Comparison of ENCODE assay signal across 20 cellular contexts in the genomic region with DNA sequence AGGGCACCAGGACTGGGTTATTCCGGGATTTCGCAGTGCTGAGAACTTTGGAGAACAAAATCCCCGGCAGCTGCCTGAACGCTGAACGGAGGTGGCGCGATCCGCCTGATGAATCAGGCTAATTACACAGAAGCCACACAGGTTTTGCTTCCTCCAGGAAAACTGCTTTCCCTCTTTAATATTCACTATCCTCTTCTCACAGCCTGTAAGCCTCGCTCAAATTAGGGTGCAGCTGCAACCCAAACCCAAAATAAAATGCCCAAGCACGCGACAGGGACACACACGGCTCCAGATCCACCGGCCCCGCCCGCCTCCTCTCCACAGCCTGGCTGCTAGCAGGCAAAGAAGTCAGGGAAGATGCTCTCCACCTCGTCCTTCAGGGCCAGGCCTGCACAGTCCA. TPM values are rescaled to one million over a fixed set of nuclear protein-coding genes. Genes with fewer than 3 reads are reported as not detected.
DNase-seq lines count a peak whose midpoint lies in the region; ATAC-seq and TF ChIP-seq lines count a peak whose summit lies in the region.
"Had no signal": no experiment of that assay in that cellular context is flagged by ENCODE, and none has a peak within 500 bp of the region (broad histone marks: within the 10 kb centered on the region; RNA-seq: fewer than 3 reads in every experiment).

No MANE protein-coding gene starts in this region.

- no peak overlapping the region for H3K23ac ChIP-seq in neuronal stem cell (ENCODE audit: low read depth, low read length, poor library complexity)

- H3K4me2 ChIP-seq in mammary epithelial cell (ENCODE audit: insufficient read depth, low read depth, low read length) (no peak overlapping the region), neuronal stem cell (ENCODE audit: insufficient read depth, low read length, poor library complexity, severe bottlenecking) (no peak overlapping the region)
- H3K4me2 ChIP-seq: A549, KMS-11 had no signal

- H2AFZ ChIP-seq in mammary epithelial cell (ENCODE audit: low read depth, low read length) (no peak overlapping the region), neuronal stem cell (ENCODE audit: low read length) (no peak overlapping the region)

- H3K4me1 ChIP-seq in mammary epithelial cell (ENCODE audit: insufficient read depth, low read length): peaks cover 11% of the 10 kb centered on the region
- peaks cover 0 to 12% of the 10 kb centered on the region in 2 donors for H3K4me1 ChIP-seq in neuronal stem cell (ENCODE audit: control insufficient read depth in 2 of 2, insufficient read depth in 1 of 2, low read depth in 1 of 2, low read length in 2 of 2)
- H3K4me1 ChIP-seq: A549 had no signal

- H3K9ac ChIP-seq in mammary epithelial cell (ENCODE audit: insufficient read depth, low read length): no peak overlapping the region
- H3K9ac ChIP-seq in neuronal stem cell (ENCODE audit: low read depth, low read length, poor library complexity): no peak overlapping the region
- H3K9ac ChIP-seq: KMS-11 had no signal

- H2BK5ac ChIP-seq in neuronal stem cell (ENCODE audit: low read length): no peak overlapping the region

- peak overlapping the region; percentile 26 for H3K14ac ChIP-seq in neuronal stem cell (ENCODE audit: low read length)

- no peak overlapping the region for H2AK5ac ChIP-seq in neuronal stem cell (ENCODE audit: low read depth, low read length)

- H4K20me1 ChIP-seq in mammary epithelial cell (ENCODE audit: insufficient read depth, low read length): no peaks in the 10 kb centered on the region

- no TSS peak for BruUV-seq in mammary epithelial cell (replicated peaks; lab: Mats Ljungman, UMichigan)

- no peak overlapping the region for H2BK12ac ChIP-seq in neuronal stem cell (ENCODE audit: low read length)

- H3K27ac ChIP-seq in mammary epithelial cell (ENCODE audit: insufficient read depth, low read depth, low read length) (no peak overlapping the region), neuronal stem cell (replicated peaks; ENCODE audit: low read length) (no peak overlapping the region)
- H3K27ac ChIP-seq: A549, C4-2B, KMS-11 had no signal

- no peak for TF ChIP-seq CTCF in mammary epithelial cell (conservative IDR thresholded peaks at IDR 0.05 in 1 of 2, IDR thresholded peaks at IDR 0.05 in 1 of 2; ENCODE audit: extremely low read depth in 1 of 2, insufficient read depth in 1 of 2, low read depth in 1 of 2, low read length in 2 of 2)

- peak overlapping the region; percentile 46 for H3K27ac Mint-ChIP-seq in activated naive CD4-positive, alpha-beta T cell treated with anti-CD3 and anti-CD28 coated beads, Interleukin-2, amount 50 U/mL, for 24 hours

- no peaks in the 10 kb centered on the region for H3K9me3 Mint-ChIP-seq in activated naive CD4-positive, alpha-beta T cell treated with anti-CD3 and anti-CD28 coated beads, Interleukin-2, amount 50 U/mL, for 24 hours

- no peak overlapping the region for H3K4ac ChIP-seq in neuronal stem cell (ENCODE audit: low read length)

- ATAC-seq in GM21717 (IDR thresholded peaks at IDR 0.05; ENCODE audit: unreplicated experiment) (no peak), Right ventricle myocardium superior (ENCODE audit: poor library complexity) (no peak)

- H3K36me3 ChIP-seq in mammary epithelial cell (ENCODE audit: insufficient read depth, low read length) (no peaks in the 10 kb centered on the region), neuronal stem cell (replicated peaks in 1 of 2; ENCODE audit: control insufficient read depth in 2 of 2, insufficient read depth in 2 of 2, low read length in 2 of 2) (peaks cover 0 to 3% of the 10 kb centered on the region in 2 donors)

- no peak for DNase-seq in activated naive CD4-positive, alpha-beta T cell treated with anti-CD3 and anti-CD28 coated beads, Interleukin-2, amount 50 U/mL, for 16 hours
- DNase-seq in mammary epithelial cell: peak; percentile 36
- no peak for DNase-seq in neuronal stem cell (ENCODE audit: low spot score)
- DNase-seq in NCI-H146 treated with DMSO at 0.1 percent for 48 hours (lab: John Stamatoyannopoulos, UW; ENCODE audit: unreplicated experiment): no peak
- no peak for DNase-seq in Right ventricle myocardium superior
- DNase-seq in middle frontal gyrus (ENCODE audit: extremely low spot score, low spot score): no peak
- DNase-seq: GF-D8, GOT3, NCI-H1092, NCI-H1694 treated with DMSO at 0.1 percent for 48 hours, NCI-H2107, NCI-H2227 treated with DMSO at 0.1 percent for 48 hours, NCI-H526 had no signal

- no peak overlapping the region for H3K4me3 Mint-ChIP-seq in activated naive CD4-positive, alpha-beta T cell treated with anti-CD3 and anti-CD28 coated beads, Interleukin-2, amount 50 U/mL, for 24 hours

- no peak overlapping the region for H4K91ac ChIP-seq in neuronal stem cell (ENCODE audit: low read depth, low read length, poor library complexity)

- H2BK120ac ChIP-seq in neuronal stem cell (ENCODE audit: low read depth, low read length): no peak overlapping the region

- 38% methylated on average over 15 of the region's 16 CpGs for WGBS in mammary epithelial cell (ENCODE audit: low coverage, missing lambda C conversion rate)
- WGBS in neuronal stem cell (ENCODE audit: extremely low coverage in 2 of 2, insufficient read length in 2 of 2, insufficient replicate concordance in 1 of 2), 2 donors: no CpG with 5 or more reads among the region's 16 CpGs

- H3K27me3 ChIP-seq in mammary epithelial cell (ENCODE audit: insufficient read depth, low read length) (no peaks in the 10 kb centered on the region), neuronal stem cell (ENCODE audit: control insufficient read depth in 3 of 3, insufficient read depth in 3 of 3, low read depth in 1 of 3, low read length in 3 of 3) (peaks cover 0 to 45% (median 3%) of the 10 kb centered on the region in 3 experiments)

- H4K8ac ChIP-seq in neuronal stem cell (ENCODE audit: low read depth, low read length): no peak overlapping the region

- peak overlapping the region; percentile 7 for H2BK15ac ChIP-seq in neuronal stem cell (ENCODE audit: low read length)

- CTCF ChIA-PET in mammary epithelial cell (lab: Charles Lee; ENCODE audit: low non-redundant PET): no interaction called here

- in situ Hi-C loops in mammary epithelial cell (cut with MboI; ENCODE audit: low sequenced_read_pairs in 2 of 2): no loop called here

- no peak overlapping the region for H3K4me3 ChIP-seq in mammary epithelial cell (replicated peaks in 1 of 3; ENCODE audit: insufficient read depth in 1 of 3, low read depth in 2 of 3, low read length in 3 of 3)
- H3K4me3 ChIP-seq in neuronal stem cell (ENCODE audit: low read length in 2 of 2): no peak overlapping the region
- H3K4me3 ChIP-seq: A549 had no signal

- dilution Hi-C loops in mammary epithelial cell (cut with HindIII; ENCODE audit: low sequenced_read_pairs): loop anchor here (10.0 kb wide), 1 partner anchor 162 kb away; no protein-coding TSS in a partner anchor

- intact Hi-C loops in mammary epithelial cell (cut with micrococcal nuclease) (no loop called here), Right ventricle myocardium superior (cut with DNase I) (no loop called here)

- peaks cover 2% of the 10 kb centered on the region for H3K27me3 Mint-ChIP-seq in activated naive CD4-positive, alpha-beta T cell treated with anti-CD3 and anti-CD28 coated beads, Interleukin-2, amount 50 U/mL, for 24 hours

- H3K79me2 ChIP-seq in mammary epithelial cell (ENCODE audit: insufficient read depth, low read length): no peaks in the 10 kb centered on the region

- H3K18ac ChIP-seq in neuronal stem cell (ENCODE audit: low read length): peak overlapping the region; percentile 25

- H3K4me1 Mint-ChIP-seq in activated naive CD4-positive, alpha-beta T cell treated with anti-CD3 and anti-CD28 coated beads, Interleukin-2, amount 50 U/mL, for 24 hours: no peaks in the 10 kb centered on the region

- peaks cover 2% of the 10 kb centered on the region for H3K79me1 ChIP-seq in neuronal stem cell (ENCODE audit: low read depth, low read length)

- H3K36me3 Mint-ChIP-seq in activated naive CD4-positive, alpha-beta T cell treated with anti-CD3 and anti-CD28 coated beads, Interleukin-2, amount 50 U/mL, for 24 hours: no peaks in the 10 kb centered on the region

- H3K9me3 ChIP-seq in mammary epithelial cell (replicated peaks; ENCODE audit: insufficient read depth, low read length): no peaks in the 10 kb centered on the region
- H3K9me3 ChIP-seq in neuronal stem cell (replicated peaks in 1 of 2; ENCODE audit: control insufficient read depth in 2 of 2, insufficient read depth in 1 of 2, low read depth in 1 of 2, low read length in 2 of 2): peaks cover 0 to 5% of the 10 kb centered on the region in 2 donors
- H3K9me3 ChIP-seq: A549 had no signal

RNA-seq across cellular contexts. Expression of gene SOHLH1, which starts 6.0 kb away (rescaled TPM):
- total RNA-seq in mammary epithelial cell (not detected), Right ventricle myocardium superior (not detected)
- not detected for polyA plus RNA-seq in mammary epithelial cell
- polyA minus RNA-seq in mammary epithelial cell: not detected
- polyA plus RNA-seq in neuronal stem cell (2013, experiment 1 of 2): not detected
- not detected for polyA plus RNA-seq in neuronal stem cell (2013, experiment 2 of 2)
- total RNA-seq: M059J, SK-MEL-5 had no signal
- polyA plus RNA-seq: A549 had no signal

RNA-seq across cellular contexts. Expression of gene KCNT1, which starts 8.7 kb away (rescaled TPM):
- total RNA-seq in mammary epithelial cell (not detected), Right ventricle myocardium superior (3.9 TPM)
- polyA plus RNA-seq in mammary epithelial cell: not detected
- not detected for polyA minus RNA-seq in mammary epithelial cell
- 0.10 TPM for polyA plus RNA-seq in neuronal stem cell (2013, experiment 1 of 2)
- 0.07 TPM for polyA plus RNA-seq in neuronal stem cell (2013, experiment 2 of 2)
- total RNA-seq: M059J, SK-MEL-5 had no signal
- polyA plus RNA-seq: A549 had no signal

RNA-seq across cellular contexts. Expression of gene LCN9, which starts 30.2 kb away (rescaled TPM):
- total RNA-seq in mammary epithelial cell (not detected), Right ventricle myocardium superior (not detected)
- polyA plus RNA-seq in mammary epithelial cell: not detected
- polyA minus RNA-seq in mammary epithelial cell: not detected
- 0.85 TPM for polyA plus RNA-seq in neuronal stem cell (2013, experiment 1 of 2)
- polyA plus RNA-seq in neuronal stem cell (2013, experiment 2 of 2): 0.83 TPM
- total RNA-seq: M059J, SK-MEL-5 had no signal
- polyA plus RNA-seq: A549 had no signal

RNA-seq across cellular contexts. Expression of gene GLT6D1, which starts 53.9 kb away (rescaled TPM):
- not detected for total RNA-seq in mammary epithelial cell
- polyA plus RNA-seq in mammary epithelial cell: not detected
- not detected for polyA minus RNA-seq in mammary epithelial cell
- 0.03 TPM for polyA plus RNA-seq in neuronal stem cell (2013, experiment 1 of 2)
- polyA plus RNA-seq in neuronal stem cell (2013, experiment 2 of 2): not detected
- not detected for total RNA-seq in Right ventricle myocardium superior
- total RNA-seq: M059J, SK-MEL-5 had no signal
- polyA plus RNA-seq: A549 had no signal
